29 cellular contexts compared by ENCODE assay signal in the genomic region with DNA sequence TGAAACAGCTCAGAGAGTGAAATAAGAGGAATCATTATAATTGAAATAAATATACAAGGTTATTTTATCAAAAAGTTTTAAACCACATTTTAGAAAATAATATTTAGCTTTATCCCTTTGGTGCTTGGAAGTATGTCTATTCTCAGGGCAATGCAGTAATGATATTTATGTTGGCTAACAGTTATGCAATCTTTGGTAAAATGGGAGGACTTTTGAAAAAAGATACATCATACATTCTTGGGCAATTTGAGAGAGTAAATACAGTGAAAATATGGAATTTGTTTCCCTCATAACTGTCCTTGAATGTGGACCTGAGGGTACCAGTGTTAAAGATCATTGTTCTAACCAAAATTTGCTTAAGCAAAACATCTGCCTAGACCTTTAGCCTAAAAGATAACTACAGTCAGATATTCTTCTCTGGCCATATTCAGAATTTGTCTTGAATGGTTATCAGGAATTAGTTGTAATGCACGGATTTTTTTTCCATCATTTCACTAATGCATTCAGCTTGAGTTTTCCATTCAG.
"Had no signal": no experiment of that assay in that cellular context is flagged by ENCODE, and none has a peak within 500 bp of the region (broad histone marks: within the 10 kb centered on the region; RNA-seq: fewer than 3 reads in every experiment).

No MANE protein-coding gene starts in this region.

- ATAC-seq: activated CD4-positive, alpha-beta T cell treated with anti-CD3 and anti-CD28 coated beads for 36 hours; activated CD8-positive, alpha-beta memory T cell treated with anti-CD3 and anti-CD28 coated beads, Interleukin-2, amount 10 ng/mL, durations not matched to agents 7 days and 5 days; activated CD8-positive, alpha-beta T cell treated with anti-CD3 and anti-CD28 coated beads, Interleukin-2, amount 10 ng/mL, durations not matched to agents 7 days and 5 days; activated naive CD8-positive, alpha-beta T cell treated with anti-CD3 and anti-CD28 coated beads, Interleukin-2, amount 50 U/mL, for 24 hours; esophagus mucosa; T-helper 17 cell had no signal

- H3K27ac ChIP-seq: brain microvascular endothelial cell, coronary artery, dorsolateral prefrontal cortex had no signal

- FAIRE-seq: astrocyte, bronchial epithelial cell, frontal cortex had no signal

- H3K4me3 ChIP-seq: coronary artery, dorsolateral prefrontal cortex had no signal

- DNase-seq: activated CD4-positive, alpha-beta memory T cell treated with anti-CD3 and anti-CD28 coated beads for 36 hours; activated CD4-positive, alpha-beta T cell treated with anti-CD3 and anti-CD28 coated beads for 36 hours; activated CD4-positive, alpha-beta T cell treated with anti-CD3 and anti-CD28 coated beads, Interleukin-2, amount 10 ng/mL, durations not matched to agents 24 days and 14 days; activated CD4-positive, CD25-positive, alpha-beta regulatory T cell; activated CD4-positive, CD25-positive, alpha-beta regulatory T cell treated with anti-CD3 and anti-CD28 coated beads, Interleukin-2, amount 50 U/mL, for 72 hours; activated CD8-positive, alpha-beta memory T cell treated with anti-CD3 and anti-CD28 coated beads, Interleukin-2, amount 10 ng/mL, durations not matched to agents 7 days and 5 days; activated CD8-positive, alpha-beta memory T cell treated with anti-CD3 and anti-CD28 coated beads, Interleukin-2, amount 50 U/mL, for 4 hours; activated CD8-positive, alpha-beta T cell treated with anti-CD3 and anti-CD28 coated beads, Interleukin-2, amount 10 ng/mL, durations not matched to agents 7 days and 5 days; activated effector memory CD4-positive, alpha-beta T cell treated with anti-CD3 and anti-CD28 coated beads, Interleukin-2, amount 50 U/mL, for 16 hours; activated naive CD4-positive, alpha-beta T cell treated with anti-CD3 and anti-CD28 coated beads for 36 hours; activated naive CD8-positive, alpha-beta T cell treated with anti-CD3 and anti-CD28 coated beads for 36 hours; activated naive CD8-positive, alpha-beta T cell treated with anti-CD3 and anti-CD28 coated beads, Interleukin-2, amount 50 U/mL, for 24 hours; activated T-cell treated with anti-CD3 and anti-CD28 coated beads, Interleukin-2, amount 50 U/mL, for 1 hour; activated T-cell treated with anti-CD3 and anti-CD28 coated beads, Interleukin-2, amount 50 U/mL, for 48 hours; amniotic stem cell; anterior cingulate cortex; brain microvascular endothelial cell; dorsolateral prefrontal cortex; effector memory CD4-positive, alpha-beta T cell; endodermal cell; foreskin fibroblast; head of caudate nucleus; T-helper 17 cell; T1000 had no signal

- H3K36me3 ChIP-seq: brain microvascular endothelial cell had no signal

- H3K27me3 ChIP-seq: brain microvascular endothelial cell, dorsolateral prefrontal cortex had no signal
